Comparison of ENCODE assay signal across 19 cellular contexts in the genomic region with DNA sequence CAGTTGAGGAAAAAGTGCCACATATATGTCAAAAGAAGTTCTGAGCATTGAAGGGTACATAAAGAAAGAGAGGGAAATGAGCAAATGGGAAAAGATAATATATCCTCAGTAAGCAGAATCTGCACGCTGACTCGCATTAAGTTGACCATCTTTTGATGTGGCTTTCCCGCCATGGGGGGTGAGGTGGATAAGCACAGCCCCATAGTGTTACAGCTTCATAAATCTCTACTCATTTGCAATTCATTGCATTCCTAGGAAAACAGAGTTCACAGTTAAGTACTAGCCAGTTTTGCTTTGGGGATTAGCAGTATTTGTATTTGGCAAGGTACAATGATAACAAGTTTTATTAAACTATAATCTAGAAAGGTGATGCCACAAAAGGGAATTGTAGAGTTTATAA.
A peak's percentile ranks its signal among the peaks of the same experiment; 100 is the strongest.
DNase-seq lines count a peak whose midpoint lies in the region; ATAC-seq and TF ChIP-seq lines count a peak whose summit lies in the region.
"Had no signal": no experiment of that assay in that cellular context is flagged by ENCODE, and none has a peak within 500 bp of the region (broad histone marks: within the 10 kb centered on the region; RNA-seq: fewer than 3 reads in every experiment).

No MANE protein-coding gene starts in this region.

- dilution Hi-C loops in IMR-90 (cut with HindIII; ENCODE audit: low sequenced_read_pairs, unreplicated experiment), result no loop called here

- H2AK9ac ChIP-seq in IMR-90 (replicated peaks; ENCODE audit: low read depth, low read length, poor library complexity), result no peak overlapping the region

- H3K4me3 ChIP-seq in A673 (ENCODE audit: low read depth, low read length, poor library complexity, severe bottlenecking) (no peak overlapping the region), IMR-90 (ENCODE audit: insufficient read depth, low read depth, low read length) (no peak overlapping the region), choroid plexus epithelial cell (ENCODE audit: low read depth, low read length) (no peak overlapping the region), upper lobe of right lung (no peak overlapping the region)
- H3K4me3 ChIP-seq: BLaER1 treated with 17β-estradiol and CSF1 and Interleukin-3, amounts not matched to agents 10 nM and 100 nM; MG63 had no signal

- no peak overlapping the region for H4K91ac ChIP-seq in IMR-90 (ENCODE audit: insufficient read depth, low read depth, low read length)

- no peak overlapping the region for H4K5ac ChIP-seq in IMR-90 (ENCODE audit: low read depth, low read length)

- H2BK120ac ChIP-seq in IMR-90 (ENCODE audit: low read depth, low read length), result no peak overlapping the region

- no TSS peak for BruUV-seq in A673 (replicated peaks; lab: Mats Ljungman, UMichigan)
- no TSS peak for BruUV-seq in IMR-90 (replicated peaks; lab: Mats Ljungman, UMichigan)

- peak overlapping the region; percentile 26; the same call in 1 of the 2 replicates for H3K18ac ChIP-seq in IMR-90 (ENCODE audit: low read depth, low read length)

- no peaks in the 10 kb centered on the region for H3K36me3 ChIP-seq in A673 (ENCODE audit: insufficient read depth, low read length, poor library complexity, severe bottlenecking)
- no peaks in the 10 kb centered on the region for H3K36me3 ChIP-seq in IMR-90 (ENCODE audit: control insufficient read depth, insufficient read depth, low read length)
- H3K36me3 ChIP-seq in upper lobe of right lung, result no peaks in the 10 kb centered on the region
- H3K36me3 ChIP-seq: BLaER1 treated with 17β-estradiol and CSF1 and Interleukin-3, amounts not matched to agents 10 nM and 100 nM; MG63 had no signal

- H4K20me1 ChIP-seq in IMR-90 (ENCODE audit: insufficient read depth, low read length), result no peaks in the 10 kb centered on the region
- H4K20me1 ChIP-seq: BLaER1 treated with 17β-estradiol and CSF1 and Interleukin-3, amounts not matched to agents 10 nM and 100 nM had no signal

- in situ Hi-C loops in IMR-90 (cut with MboI; ENCODE audit: low sequenced_read_pairs), result no loop called here

- H3K23ac ChIP-seq in IMR-90 (ENCODE audit: low read depth, low read length), result no peak overlapping the region

- no peaks in the 10 kb centered on the region for H3K9me1 ChIP-seq in IMR-90 (ENCODE audit: insufficient read depth, low read length)

- no peak overlapping the region for H2AK5ac ChIP-seq in IMR-90 (ENCODE audit: low read depth, low read length)

- no peak overlapping the region for H3K27ac ChIP-seq in A673 (ENCODE audit: low read depth, low read length, poor library complexity, severe bottlenecking)
- no peak overlapping the region for H3K27ac ChIP-seq in IMR-90 (ENCODE audit: insufficient read depth, low read length)
- no peak overlapping the region for H3K27ac ChIP-seq in upper lobe of right lung
- H3K27ac ChIP-seq: BLaER1 treated with 17β-estradiol and CSF1 and Interleukin-3, amounts not matched to agents 10 nM and 100 nM; RWPE1 had no signal

- no peaks in the 10 kb centered on the region for H3K79me1 ChIP-seq in IMR-90 (ENCODE audit: low read depth in 1 of 2, low read length in 2 of 2)

- H3K4me1 ChIP-seq in A673 (ENCODE audit: insufficient read depth, low read length, poor library complexity, severe bottlenecking), result no peaks in the 10 kb centered on the region
- no peaks in the 10 kb centered on the region for H3K4me1 ChIP-seq in IMR-90 (ENCODE audit: control insufficient read depth, insufficient read depth, low read length)
- H3K4me1 ChIP-seq in upper lobe of right lung, result no peaks in the 10 kb centered on the region

- H2BK5ac ChIP-seq in IMR-90 (ENCODE audit: low read depth, low read length, poor library complexity, severe bottlenecking), result no peak overlapping the region

- H3K9me3 ChIP-seq in A673 (ENCODE audit: low read depth, low read length, poor library complexity, severe bottlenecking), result no peaks in the 10 kb centered on the region
- H3K9me3 ChIP-seq in IMR-90 (ENCODE audit: control insufficient read depth, insufficient read depth, low read length), result no peaks in the 10 kb centered on the region
- H3K9me3 ChIP-seq in upper lobe of right lung, result no peaks in the 10 kb centered on the region
- H3K9me3 ChIP-seq: BLaER1 treated with 17β-estradiol and CSF1 and Interleukin-3, amounts not matched to agents 10 nM and 100 nM; MG63 had no signal

- DNase-seq in A673 (ENCODE audit: low spot score) (peak; percentile 27), IMR-90 (no peak), choroid plexus epithelial cell (ENCODE audit: low read depth) (peak; percentile 33), renal cortical epithelial cell (ENCODE audit: low read depth) (peak; percentile 10), upper lobe of right lung (no peak)
- DNase-seq in activated CD4-positive, alpha-beta T cell treated with anti-CD3 and anti-CD28 coated beads, Interleukin-2, amount 50 U/mL, for 1 hour, result no peak
- DNase-seq: 8988T; CD4-positive, alpha-beta T cell; H7; HFFc6; KG1; MG63; NCI-H2029; NCI-H446; NCI-H526; SHP77 had no signal

- H3K4me2 ChIP-seq in IMR-90 (ENCODE audit: low read depth, low read length), result no peak overlapping the region
- H3K4me2 ChIP-seq: BLaER1 treated with 17β-estradiol and CSF1 and Interleukin-3, amounts not matched to agents 10 nM and 100 nM had no signal

- no peak for TF ChIP-seq POLR2A in IMR-90 (IDR thresholded peaks at IDR 0.05; ENCODE audit: low read depth, low read length)

- ATAC-seq in IMR-90 (ENCODE audit: low read depth), result no peak
- no peak for ATAC-seq in HG02678 (IDR thresholded peaks at IDR 0.05; ENCODE audit: unreplicated experiment)
- ATAC-seq in upper lobe of right lung, result no peak

- no peak overlapping the region for H2AFZ ChIP-seq in IMR-90 (replicated peaks; ENCODE audit: low read length, poor library complexity)

- CTCF ChIA-PET in A673 (lab: Charles Lee) (no interaction called here), IMR-90 (lab: Yijun Ruan, JAX) (no interaction called here)

- no peak overlapping the region for H3K56ac ChIP-seq in IMR-90 (ENCODE audit: extremely low read depth, insufficient read depth, low read length)

- no peak overlapping the region for H3K9ac ChIP-seq in IMR-90 (ENCODE audit: low read depth, low read length)
- H3K9ac ChIP-seq: BLaER1 treated with 17β-estradiol and CSF1 and Interleukin-3, amounts not matched to agents 10 nM and 100 nM had no signal

- no peak overlapping the region for H2BK15ac ChIP-seq in IMR-90 (ENCODE audit: low read depth, low read length)

- H2BK20ac ChIP-seq in IMR-90 (ENCODE audit: low read depth, low read length), result no peak overlapping the region

- TF ChIP-seq RAD21 in IMR-90 (IDR thresholded peaks at IDR 0.05; ENCODE audit: low read length), result no peak

- no peak overlapping the region for H3K14ac ChIP-seq in IMR-90 (replicated peaks; ENCODE audit: low read depth, low read length)

- no CpG with 5 or more reads among the region's 3 CpGs for WGBS in IMR-90 (ENCODE audit: extremely low coverage in 2 of 2, insufficient read length in 1 of 2), 2 experiments

- H4K8ac ChIP-seq in IMR-90 (ENCODE audit: low read depth in 2 of 2, low read length in 2 of 2), result no peak overlapping the region

- intact Hi-C loops in A673 (cut with micrococcal nuclease; ENCODE audit: unreplicated experiment), result no loop called here
- intact Hi-C loops in IMR-90 (cut with micrococcal nuclease), result no loop called here
- intact Hi-C loops in upper lobe of right lung (cut with DNase I), result no loop called here

- no peak overlapping the region for H3K4ac ChIP-seq in IMR-90 (ENCODE audit: low read depth, low read length)

- POLR2A ChIA-PET in A673 (lab: Charles Lee; ENCODE audit: low non-redundant PET), result no interaction called here
- POLR2A ChIA-PET in IMR-90 (lab: Charles Lee; ENCODE audit: unreplicated experiment), result no interaction called here

- no peaks in the 10 kb centered on the region for H3K27me3 ChIP-seq in A673 (replicated peaks; ENCODE audit: insufficient read depth, low read depth, low read length, poor library complexity)
- no peaks in the 10 kb centered on the region for H3K27me3 ChIP-seq in IMR-90 (ENCODE audit: control insufficient read depth, insufficient read depth, low read length)
- H3K27me3 ChIP-seq in upper lobe of right lung, result no peaks in the 10 kb centered on the region
- H3K27me3 ChIP-seq: BLaER1 treated with 17β-estradiol and CSF1 and Interleukin-3, amounts not matched to agents 10 nM and 100 nM; MG63 had no signal

- TF ChIP-seq CTCF in A673 (conservative IDR thresholded peaks at IDR 0.05; ENCODE audit: low read depth, low read length) (no peak), IMR-90 (conservative IDR thresholded peaks at IDR 0.05; ENCODE audit: low read depth, low read length) (no peak), choroid plexus epithelial cell (conservative IDR thresholded peaks at IDR 0.05; ENCODE audit: low read depth, low read length) (no peak), upper lobe of right lung (IDR thresholded peaks at IDR 0.05) (no peak)

TF ChIP-seq in IMR-90, 13 proteins besides CTCF, POLR2A, EP300 and RAD21 (continues in another document):
- no peak for TF ChIP-seq CHD1 (IDR thresholded peaks at IDR 0.05; ENCODE audit: low read depth, low read length)
- TF ChIP-seq MAZ (IDR thresholded peaks at IDR 0.05; ENCODE audit: borderline replicate concordance, low read depth, low read length), result no peak
- TF ChIP-seq FOS (IDR thresholded peaks at IDR 0.05; ENCODE audit: low read depth, low read length), result no peak
- no peak for TF ChIP-seq BHLHE40 (IDR thresholded peaks at IDR 0.05; ENCODE audit: low read depth, low read length)
- no peak for TF ChIP-seq CEBPB (IDR thresholded peaks at IDR 0.05; ENCODE audit: low read depth, low read length)
- no peak for TF ChIP-seq NFE2L2 (IDR thresholded peaks at IDR 0.05; ENCODE audit: low read depth, low read length)
- TF ChIP-seq SMC3 (IDR thresholded peaks at IDR 0.05; ENCODE audit: low read depth, low read length), result no peak
- TF ChIP-seq, protein P1, sequence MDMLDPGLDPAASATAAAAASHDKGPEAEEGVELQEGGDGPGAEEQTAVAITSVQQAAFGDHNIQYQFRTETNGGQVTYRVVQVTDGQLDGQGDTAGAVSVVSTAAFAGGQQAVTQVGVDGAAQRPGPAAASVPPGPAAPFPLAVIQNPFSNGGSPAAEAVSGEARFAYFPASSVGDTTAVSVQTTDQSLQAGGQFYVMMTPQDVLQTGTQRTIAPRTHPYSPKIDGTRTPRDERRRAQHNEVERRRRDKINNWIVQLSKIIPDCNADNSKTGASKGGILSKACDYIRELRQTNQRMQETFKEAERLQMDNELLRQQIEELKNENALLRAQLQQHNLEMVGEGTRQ (IDR thresholded peaks at IDR 0.05; ENCODE audit: low read depth, low read length), result no peak
- TF ChIP-seq, protein P2, sequence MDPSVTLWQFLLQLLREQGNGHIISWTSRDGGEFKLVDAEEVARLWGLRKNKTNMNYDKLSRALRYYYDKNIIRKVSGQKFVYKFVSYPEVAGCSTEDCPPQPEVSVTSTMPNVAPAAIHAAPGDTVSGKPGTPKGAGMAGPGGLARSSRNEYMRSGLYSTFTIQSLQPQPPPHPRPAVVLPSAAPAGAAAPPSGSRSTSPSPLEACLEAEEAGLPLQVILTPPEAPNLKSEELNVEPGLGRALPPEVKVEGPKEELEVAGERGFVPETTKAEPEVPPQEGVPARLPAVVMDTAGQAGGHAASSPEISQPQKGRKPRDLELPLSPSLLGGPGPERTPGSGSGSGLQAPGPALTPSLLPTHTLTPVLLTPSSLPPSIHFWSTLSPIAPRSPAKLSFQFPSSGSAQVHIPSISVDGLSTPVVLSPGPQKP (IDR thresholded peaks at IDR 0.05; ENCODE audit: borderline replicate concordance, low read depth, low read length), result no peak
- no peak for TF ChIP-seq RCOR1 (IDR thresholded peaks at IDR 0.05; ENCODE audit: insufficient replicate concordance, low read length)

Comparison
In these comparisons a context has a peak if more than half of its experiments do, and no peak if none do; other contexts are left out.
1. DNase-seq: peak in A673 (single experiment), choroid plexus epithelial cell (single experiment) and renal cortical epithelial cell (single experiment); none in IMR-90 (single experiment), activated CD4-positive, alpha-beta T cell treated with anti-CD3 and anti-CD28 coated beads, Interleukin-2, amount 50 U/mL, for 1 hour (single experiment) and upper lobe of right lung (single experiment).